ENCODE assay signal across 8 cellular contexts in genomic region chr16:30875881-30876791, GRCh38. TPM values are rescaled to one million over a fixed set of nuclear protein-coding genes. Genes with fewer than 3 reads are reported as not detected.
DNase-seq lines count a peak whose midpoint lies in the region; ATAC-seq, FAIRE-seq and TF ChIP-seq lines count a peak whose summit lies in the region.

No MANE protein-coding gene starts in this region.

- H3K4me1 Mint-ChIP-seq in activated CD8-positive, alpha-beta T cell treated with anti-CD3 and anti-CD28 coated beads for 36 hours (ENCODE audit: low read depth): peaks cover 37% of the 10 kb centered on the region

- WGBS in A549 (ENCODE audit: missing lambda C conversion rate): 30% methylated on average over 11 of the region's 11 CpGs

- no peak for FAIRE-seq in A549 (lab: Jason Lieb, UNC)

- POLR2A ChIA-PET in A549 (lab: Yijun Ruan, JAX): interaction anchor here (0.6 to 2.3 kb wide), 8 partner anchors 10 to 98 kb away, joined by 4 to 26 read pairs (median 12); partner anchors contain the start of gene BCL7C
- POLR2A ChIA-PET in activated CD8-positive, alpha-beta T cell treated with anti-CD3 and anti-CD28 coated beads for 36 hours (lab: Charles Lee): interaction anchor here (1.0 to 4.6 kb wide), 11 partner anchors 10 to 105 kb away, joined by 3 to 64 read pairs (median 5); partner anchors contain the start of genes BCL7C, CTF1 and ORAI3

- H3K27ac Mint-ChIP-seq in activated CD8-positive, alpha-beta T cell treated with anti-CD3 and anti-CD28 coated beads for 36 hours: peak overlapping the region; percentile 99

- H3K4me1 ChIP-seq in A549: peaks cover 13% of the 10 kb centered on the region; the same call in 2 of the 3 replicates
- peaks cover 7% of the 10 kb centered on the region; the same call in 1 of the 2 replicates for H3K4me1 ChIP-seq in ES-I3 (ENCODE audit: insufficient read depth, low read length)
- peaks cover 11% of the 10 kb centered on the region for H3K4me1 ChIP-seq in rectal smooth muscle tissue (ENCODE audit: control insufficient read depth, insufficient read depth, low read length)

- CTCF ChIA-PET in A549 (lab: Yijun Ruan, JAX): interaction anchor here (0.5 to 2.9 kb wide), 10 partner anchors 11 to 77 kb away, joined by 3 to 11 read pairs (median 4); no protein-coding TSS in a partner anchor
- CTCF ChIA-PET in activated CD8-positive, alpha-beta T cell treated with anti-CD3 and anti-CD28 coated beads for 36 hours (lab: Charles Lee): interaction anchor here (0.7 to 4.9 kb wide), 3 partner anchors 25 to 31 kb away, joined by 3 to 30 read pairs (median 22); no protein-coding TSS in a partner anchor

- no peak for TF ChIP-seq CTCF in A549 (IDR thresholded peaks at IDR 0.05)
- no peak for TF ChIP-seq CTCF in activated CD8-positive, alpha-beta T cell treated with anti-CD3 and anti-CD28 coated beads for 36 hours (IDR thresholded peaks at IDR 0.05)
- TF ChIP-seq CTCF in fibroblast of pulmonary artery (IDR thresholded peaks at IDR 0.05; ENCODE audit: low read length, missing control alignments): no peak

- H3K36me3 ChIP-seq in ES-I3 (ENCODE audit: insufficient read depth, low read length) (no peaks in the 10 kb centered on the region), rectal smooth muscle tissue (ENCODE audit: control insufficient read depth, insufficient read depth, low read length) (peaks cover 3% of the 10 kb centered on the region)

- peak overlapping the region; percentile 98 for H3K4me3 Mint-ChIP-seq in activated CD8-positive, alpha-beta T cell treated with anti-CD3 and anti-CD28 coated beads for 36 hours

- ATAC-seq in A549: peak; percentile 5 to 9; a peak in 3 of 6 replicates
- ATAC-seq in activated CD8-positive, alpha-beta T cell treated with anti-CD3 and anti-CD28 coated beads for 36 hours: peak; percentile 59
- no peak for ATAC-seq in GM21447 (IDR thresholded peaks at IDR 0.05; ENCODE audit: unreplicated experiment)
- ATAC-seq in sciatic nerve: no peak

- 0 out of 2 replicates have a peak, but pooled peaks have one; percentile 6 for TF ChIP-seq POLR2A in A549 (IDR thresholded peaks at IDR 0.05; ENCODE audit: low read length)

- peaks cover 28% of the 10 kb centered on the region for H3K36me3 Mint-ChIP-seq in activated CD8-positive, alpha-beta T cell treated with anti-CD3 and anti-CD28 coated beads for 36 hours (ENCODE audit: low read depth)

- intact Hi-C loops in activated CD8-positive, alpha-beta T cell treated with anti-CD3 and anti-CD28 coated beads for 36 hours (cut with micrococcal nuclease): loop anchor here (2.0 kb wide), 1 partner anchor 13 kb away; no protein-coding TSS in a partner anchor
- intact Hi-C loops in sciatic nerve (cut with DNase I): no loop called here

- H3K4me3 ChIP-seq in A549 (peak overlapping the region; percentile 71), fibroblast of pulmonary artery (replicated peaks; ENCODE audit: low read depth, low read length) (peak overlapping the region; percentile 87), rectal smooth muscle tissue (ENCODE audit: low read length) (peak overlapping the region; percentile 98)

- no peaks in the 10 kb centered on the region for H3K27me3 Mint-ChIP-seq in activated CD8-positive, alpha-beta T cell treated with anti-CD3 and anti-CD28 coated beads for 36 hours

- no peaks in the 10 kb centered on the region for H3K27me3 ChIP-seq in rectal smooth muscle tissue (ENCODE audit: control insufficient read depth, insufficient read depth, low read length)

- H3K9me3 ChIP-seq in A549 (no peaks in the 10 kb centered on the region), ES-I3 (ENCODE audit: control insufficient read depth, insufficient read depth, low read length) (no peaks in the 10 kb centered on the region)

- DNase-seq in A549 (ENCODE audit: low read depth in 1 of 2, low spot score in 1 of 2) (no peak), M059J (ENCODE audit: low read depth) (peak; percentile 18), fibroblast of pulmonary artery (ENCODE audit: low read depth) (no peak), sciatic nerve (ENCODE audit: low spot score) (no peak)
- DNase-seq in activated CD8-positive, alpha-beta T cell treated with anti-CD3 and anti-CD28 coated beads for 36 hours: peak; percentile 44

- no peak for TF ChIP-seq RAD21 in A549 (conservative IDR thresholded peaks at IDR 0.05 in 1 of 2, IDR thresholded peaks at IDR 0.05 in 1 of 2)

- peak overlapping the region; percentile 96 for H3K4me2 ChIP-seq in A549

- peak overlapping the region; percentile 90 to 96 for H3K27ac ChIP-seq in A549
- H3K27ac ChIP-seq in rectal smooth muscle tissue (ENCODE audit: low read depth, low read length): peak overlapping the region; percentile 93

- no peak for TF ChIP-seq EP300 in A549 (IDR thresholded peaks at IDR 0.05)

- H3K9ac ChIP-seq in ES-I3 (ENCODE audit: low read depth, low read length) (peak overlapping the region; percentile 92), rectal smooth muscle tissue (ENCODE audit: low read length) (peak overlapping the region; percentile 93)

- H3K9me3 Mint-ChIP-seq in activated CD8-positive, alpha-beta T cell treated with anti-CD3 and anti-CD28 coated beads for 36 hours: no peaks in the 10 kb centered on the region

TF ChIP-seq in A549, 52 proteins besides CTCF, POLR2A, EP300 and RAD21:
- TF ChIP-seq POLR2AphosphoS2 (conservative IDR thresholded peaks at IDR 0.05; ENCODE audit: low read length): no peak
- TF ChIP-seq TFCP2L1 (CRISPR knock-in tag; IDR thresholded peaks at IDR 0.05): no peak
- TF ChIP-seq RNF2 (IDR thresholded peaks at IDR 0.05; ENCODE audit: borderline replicate concordance, low read depth): no peak
- TF ChIP-seq MAFK (IDR thresholded peaks at IDR 0.05; ENCODE audit: partially characterized antibody): no peak
- TF ChIP-seq HMGXB4 (CRISPR knock-in tag; IDR thresholded peaks at IDR 0.05; ENCODE audit: borderline replicate concordance): no peak
- no peak for TF ChIP-seq RARB (CRISPR knock-in tag; IDR thresholded peaks at IDR 0.05)
- TF ChIP-seq PHF8 (IDR thresholded peaks at IDR 0.05; ENCODE audit: borderline replicate concordance, low read depth): no peak
- no peak for TF ChIP-seq FOSB (CRISPR knock-in tag; IDR thresholded peaks at IDR 0.05)
- TF ChIP-seq MYC (IDR thresholded peaks at IDR 0.05; ENCODE audit: borderline replicate concordance, low read length): no peak
- no peak for TF ChIP-seq KDM5A (IDR thresholded peaks at IDR 0.05)
- no peak for TF ChIP-seq SMC3 (IDR thresholded peaks at IDR 0.05)
- no peak for TF ChIP-seq ZSCAN20 (CRISPR knock-in tag; IDR thresholded peaks at IDR 0.05)
- TF ChIP-seq CHD2 (IDR thresholded peaks at IDR 0.05; ENCODE audit: low read length, partially characterized antibody): no peak
- TF ChIP-seq SREBF2 (IDR thresholded peaks at IDR 0.05): no peak
TF ChIP-seq in A549: peak in this region for 0.

RNA-seq across cellular contexts. Expression of gene BCL7C, which starts 17.7 kb away (rescaled TPM):
- polyA plus RNA-seq in A549 (2011; rRNA removed) (9.5 and 10.8 TPM in 2 replicates), A549 (2017; fragmentation: RNase III; extraction: RNeasy Plus Mini Kit Qiagen cat#74134 plus additional on column Dnase treatment) (12.9 to 13.9 TPM (median 13.6 TPM) in 3 replicates)
- polyA plus RNA-seq in A549 (2012; cell fraction: cytosol; rRNA removed): 23.9 and 29.3 TPM in 2 replicates
- polyA plus RNA-seq in A549 (2012; cell fraction: nucleus; rRNA removed): 13.5 and 14.3 TPM in 2 replicates
- 2.3 and 3.6 TPM in 2 replicates for polyA minus RNA-seq in A549 (2011; rRNA and poly(A)+ RNA removed)
- total RNA-seq in M059J (2014; rRNA removed; shearing (Covaris generic)): 33.6 and 34.7 TPM in 2 replicates
- 10 to 100 TPM; 21.8 to 23.6 TPM for total RNA-seq in activated CD8-positive, alpha-beta T cell treated with anti-CD3 and anti-CD28 coated beads for 36 hours
- 36.6 TPM for total RNA-seq in sciatic nerve

RNA-seq across cellular contexts. Expression of gene CTF1, which starts 20.3 kb away (rescaled TPM):
- polyA plus RNA-seq in A549 (2011; rRNA removed): 0.13 and 0.44 TPM in 2 replicates
- polyA plus RNA-seq in A549 (2012; cell fraction: cytosol; rRNA removed): 0.34 and 0.52 TPM in 2 replicates
- 0.23 and 0.54 TPM in 2 replicates for polyA plus RNA-seq in A549 (2012; cell fraction: nucleus; rRNA removed)
- 0.16 to 0.30 TPM (median 0.23 TPM) in 3 replicates for polyA plus RNA-seq in A549 (2017; fragmentation: RNase III; extraction: RNeasy Plus Mini Kit Qiagen cat#74134 plus additional on column Dnase treatment)
- polyA minus RNA-seq in A549 (2011; rRNA and poly(A)+ RNA removed): 0.17 and 0.63 TPM in 2 replicates
- 0.42 TPM in 1 of 2 replicates, not detected in the other for total RNA-seq in M059J (2014; rRNA removed; shearing (Covaris generic))
- total RNA-seq in activated CD8-positive, alpha-beta T cell treated with anti-CD3 and anti-CD28 coated beads for 36 hours: under 1 TPM; 0.31 to 0.32 TPM
- 13.3 TPM for total RNA-seq in sciatic nerve

RNA-seq across cellular contexts. Expression of gene FBXL19, which starts 47.2 kb away (rescaled TPM):
- polyA plus RNA-seq in A549 (2011; rRNA removed) (5.6 and 7.0 TPM in 2 replicates), A549 (2017; fragmentation: RNase III; extraction: RNeasy Plus Mini Kit Qiagen cat#74134 plus additional on column Dnase treatment) (15.5 to 21.5 TPM (median 18.3 TPM) in 3 replicates)
- polyA plus RNA-seq in A549 (2012; cell fraction: cytosol; rRNA removed): 11.4 and 17.1 TPM in 2 replicates
- 29.7 and 38.9 TPM in 2 replicates for polyA plus RNA-seq in A549 (2012; cell fraction: nucleus; rRNA removed)
- 6.8 and 9.4 TPM in 2 replicates for polyA minus RNA-seq in A549 (2011; rRNA and poly(A)+ RNA removed)
- 10.5 and 16.8 TPM in 2 replicates for total RNA-seq in M059J (2014; rRNA removed; shearing (Covaris generic))
- total RNA-seq in activated CD8-positive, alpha-beta T cell treated with anti-CD3 and anti-CD28 coated beads for 36 hours: 10 to 100 TPM; 21.1 to 22.0 TPM
- 13.1 TPM for total RNA-seq in sciatic nerve

Comparison
In these comparisons a context has a peak if more than half of its experiments do, and no peak if none do; other contexts are left out.
1. ATAC-seq: peak in A549 (2 of 2) and activated CD8-positive, alpha-beta T cell treated with anti-CD3 and anti-CD28 coated beads for 36 hours (single experiment); none in GM21447 (single experiment) and sciatic nerve (single experiment).
2. DNase-seq: peak in M059J (single experiment) and activated CD8-positive, alpha-beta T cell treated with anti-CD3 and anti-CD28 coated beads for 36 hours (single experiment); none in A549 (0 of 2), fibroblast of pulmonary artery (single experiment) and sciatic nerve (single experiment).
3. RNA of gene CTF1, which starts 20.3 kb away (total RNA-seq): 13.3 TPM in sciatic nerve (single experiment); 0.42 TPM in M059J and 0.31 to 0.32 TPM in activated CD8-positive, alpha-beta T cell treated with anti-CD3 and anti-CD28 coated beads for 36 hours; every median in the first group is over 10 times any median in the second.
4. Peak in every context shown above with its lines, with median percentiles within 50 percentile points of each other: H3K4me3 ChIP-seq.